ENCODE assay signal across 8 cellular contexts in genomic region chr4:151611960-151612359, GRCh38.
"Had no signal": no experiment of that assay in that cellular context is flagged by ENCODE, and none has a peak within 500 bp of the region (broad histone marks: within the 10 kb centered on the region; RNA-seq: fewer than 3 reads in every experiment).

No MANE protein-coding gene starts in this region.

- H2AFZ ChIP-seq: GM23248, GM23338 had no signal

- H3K36me3 ChIP-seq: HAP-1 had no signal

- H3K4me1 ChIP-seq: HAP-1 had no signal

- FAIRE-seq: H1, H54 had no signal

- H3K9ac ChIP-seq: GM23248 had no signal

- H3K4me3 ChIP-seq: GM23248, GM23338, HAP-1 had no signal

- H3K9me3 ChIP-seq: HAP-1 had no signal

- H3K27ac ChIP-seq: GM23248 had no signal

- DNase-seq: GOT3, H7, H9 had no signal

- H3K4me2 ChIP-seq: GM23338 had no signal
